In the genomic region with DNA sequence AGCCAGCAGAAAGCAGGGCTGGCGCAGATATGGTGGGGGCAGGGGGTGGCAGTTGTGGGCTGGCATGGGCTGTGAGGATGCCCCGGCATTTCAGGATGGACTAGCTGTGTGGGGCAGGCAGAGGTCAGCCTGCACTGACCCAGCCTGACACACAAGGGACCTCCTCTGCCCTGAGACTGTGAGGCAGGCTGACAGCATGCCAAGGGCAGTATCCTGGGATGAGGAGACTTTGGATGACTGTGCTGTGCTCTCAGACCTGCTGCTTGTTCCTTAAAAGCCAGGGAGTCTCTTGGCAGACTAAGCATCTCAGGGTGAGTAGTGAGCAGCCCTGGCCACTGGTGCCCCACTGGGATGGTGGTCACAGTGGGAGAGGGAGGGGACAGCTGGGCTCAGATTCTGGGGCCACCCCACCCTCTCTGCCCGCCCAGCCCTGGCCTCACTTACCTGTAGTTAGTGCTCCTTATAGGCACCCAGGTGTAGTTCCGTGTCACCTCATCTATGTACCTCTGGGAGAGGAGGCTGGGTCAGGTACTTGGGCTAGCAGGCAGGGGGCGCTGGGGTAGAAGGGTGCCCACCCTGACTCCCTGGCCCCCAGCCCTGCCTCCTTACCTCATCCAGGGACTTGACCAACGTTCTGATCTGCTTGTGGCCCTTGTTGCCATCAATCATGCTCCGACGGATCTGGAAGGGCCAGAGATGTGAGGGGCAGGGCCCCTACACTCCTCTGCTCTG, we compare ENCODE assay signal across 15 cellular contexts. TPM values are rescaled to one million over a fixed set of nuclear protein-coding genes. Genes with fewer than 3 reads are reported as not detected.
DNase-seq lines count a peak whose midpoint lies in the region; ATAC-seq, FAIRE-seq and TF ChIP-seq lines count a peak whose summit lies in the region.
"Had no signal": no experiment of that assay in that cellular context is flagged by ENCODE, and none has a peak within 500 bp of the region (broad histone marks: within the 10 kb centered on the region; RNA-seq: fewer than 3 reads in every experiment).

No MANE protein-coding gene starts in this region.

- H3K4me1 ChIP-seq in Karpas-422 (ENCODE audit: low read length) (no peaks in the 10 kb centered on the region), K562 (replicated peaks in 1 of 2; ENCODE audit: control insufficient read depth in 2 of 2, insufficient read depth in 2 of 2, low read length in 2 of 2) (peaks cover 12 to 39% of the 10 kb centered on the region in 2 experiments; a peak in 4 of 5 replicates), upper lobe of right lung (no peaks in the 10 kb centered on the region)
- H3K4me1 ChIP-seq: parathyroid adenoma, upper lobe of left lung had no signal

- TF ChIP-seq EP300 in K562 (IDR thresholded peaks at IDR 0.05; ENCODE audit: low read length): no peak

- no peak overlapping the region for H3K27ac Mint-ChIP-seq in activated naive CD8-positive, alpha-beta T cell treated with anti-CD3 and anti-CD28 coated beads, Interleukin-2, amount 10 ng/mL, durations not matched to agents 7 days and 5 days
- H3K27ac Mint-ChIP-seq in activated naive CD8-positive, alpha-beta T cell treated with anti-CD3 and anti-CD28 coated beads for 36 hours: no peak overlapping the region
- H3K27ac Mint-ChIP-seq: activated naive CD4-positive, alpha-beta T cell treated with anti-CD3 and anti-CD28 coated beads for 36 hours had no signal

- no peaks in the 10 kb centered on the region for H3K9me3 Mint-ChIP-seq in activated naive CD8-positive, alpha-beta T cell treated with anti-CD3 and anti-CD28 coated beads, Interleukin-2, amount 10 ng/mL, durations not matched to agents 7 days and 5 days
- H3K9me3 Mint-ChIP-seq in activated naive CD8-positive, alpha-beta T cell treated with anti-CD3 and anti-CD28 coated beads for 36 hours: no peaks in the 10 kb centered on the region
- H3K9me3 Mint-ChIP-seq: activated naive CD4-positive, alpha-beta T cell treated with anti-CD3 and anti-CD28 coated beads for 36 hours had no signal

- no TSS peak for BruUV-seq in K562 (replicated peaks; lab: Mats Ljungman, UMichigan)

- no peaks in the 10 kb centered on the region for H3K36me3 Mint-ChIP-seq in activated naive CD8-positive, alpha-beta T cell treated with anti-CD3 and anti-CD28 coated beads, Interleukin-2, amount 10 ng/mL, durations not matched to agents 7 days and 5 days
- H3K36me3 Mint-ChIP-seq in activated naive CD8-positive, alpha-beta T cell treated with anti-CD3 and anti-CD28 coated beads for 36 hours: no peaks in the 10 kb centered on the region

- DNase-seq in activated naive CD8-positive, alpha-beta T cell treated with anti-CD3 and anti-CD28 coated beads, Interleukin-2, amount 10 ng/mL, durations not matched to agents 7 days and 5 days: no peak
- DNase-seq in activated naive CD8-positive, alpha-beta T cell treated with anti-CD3 and anti-CD28 coated beads for 36 hours: no peak
- DNase-seq in Karpas-422 (peak; percentile 61), K562 (ENCODE audit: extremely low read depth in 1 of 4, low spot score in 3 of 4) (peak in 2 of 4 experiments; percentile 41), upper lobe of right lung (no peak), retina (no peak), HuH-7.5 (ENCODE audit: low spot score) (no peak)
- DNase-seq: activated naive CD4-positive, alpha-beta T cell treated with anti-CD3 and anti-CD28 coated beads for 36 hours; GDM1; MM.1S; NCI-H2227 treated with DMSO at 0.1 percent for 48 hours had no signal

- peaks cover 4% of the 10 kb centered on the region for H3K4me1 Mint-ChIP-seq in activated naive CD8-positive, alpha-beta T cell treated with anti-CD3 and anti-CD28 coated beads, Interleukin-2, amount 10 ng/mL, durations not matched to agents 7 days and 5 days
- peaks cover 7% of the 10 kb centered on the region for H3K4me1 Mint-ChIP-seq in activated naive CD8-positive, alpha-beta T cell treated with anti-CD3 and anti-CD28 coated beads for 36 hours

- no peak overlapping the region for H3K4me3 ChIP-seq in Karpas-422 (ENCODE audit: low read length)
- no peak overlapping the region for H3K4me3 ChIP-seq in K562
- H3K4me3 ChIP-seq in upper lobe of right lung: no peak overlapping the region
- H3K4me3 ChIP-seq: upper lobe of left lung had no signal

- intact Hi-C loops in K562 (cut with micrococcal nuclease): no loop called here
- intact Hi-C loops in upper lobe of right lung (cut with DNase I): no loop called here

- no peaks in the 10 kb centered on the region for H3K27me3 ChIP-seq in Karpas-422 (ENCODE audit: low read length)
- peaks cover 0 to 9% of the 10 kb centered on the region in 2 experiments; a peak in 1 of 5 replicates for H3K27me3 ChIP-seq in K562 (ENCODE audit: control insufficient read depth in 2 of 2, insufficient read depth in 2 of 2, low read length in 2 of 2)
- H3K27me3 ChIP-seq in upper lobe of right lung: no peaks in the 10 kb centered on the region
- H3K27me3 ChIP-seq: upper lobe of left lung had no signal

- ATAC-seq in activated naive CD8-positive, alpha-beta T cell treated with anti-CD3 and anti-CD28 coated beads, Interleukin-2, amount 10 ng/mL, durations not matched to agents 7 days and 5 days (ENCODE audit: low read depth): peak; percentile 26
- ATAC-seq in K562 (peak; percentile 52; the same call in 2 of the 3 replicates), upper lobe of right lung (peak; percentile 3), GM19035 (IDR thresholded peaks at IDR 0.05; ENCODE audit: unreplicated experiment) (no peak)
- ATAC-seq: esophagus mucosa had no signal

- H4K20me1 ChIP-seq in Karpas-422 (ENCODE audit: insufficient read depth, low read depth, low read length): no peaks in the 10 kb centered on the region
- no peaks in the 10 kb centered on the region for H4K20me1 ChIP-seq in K562 (replicated peaks; ENCODE audit: control insufficient read depth, insufficient read depth, low read length)

- no peaks in the 10 kb centered on the region for H3K9me2 ChIP-seq in Karpas-422 (replicated peaks; ENCODE audit: insufficient read depth, low read length)

- H3K27ac ChIP-seq in Karpas-422 (ENCODE audit: low read length) (no peak overlapping the region), K562 (ENCODE audit: extremely low read depth, low read depth, low read length) (no peak overlapping the region), upper lobe of right lung (no peak overlapping the region)
- H3K27ac ChIP-seq: parathyroid adenoma, upper lobe of left lung had no signal

- WGBS in K562 (ENCODE audit: insufficient coverage, low coverage, missing lambda C conversion rate): 9% methylated on average over 6 of the region's 8 CpGs

- FAIRE-seq in K562 (lab: Jason Lieb, UNC): no peak

- H3K9me3 ChIP-seq in Karpas-422 (ENCODE audit: low read length) (no peaks in the 10 kb centered on the region), K562 (replicated peaks; ENCODE audit: control insufficient read depth, insufficient read depth, low read depth, low read length) (no peaks in the 10 kb centered on the region), upper lobe of right lung (no peaks in the 10 kb centered on the region)
- H3K9me3 ChIP-seq: upper lobe of left lung had no signal

- peak in 2 of 3 experiments; percentile 20 to 22; a peak in 1 of 6 replicates for TF ChIP-seq CTCF in K562 (IDR thresholded peaks at IDR 0.05 in 2 of 3, conservative IDR thresholded peaks at IDR 0.05 in 1 of 3; ENCODE audit: insufficient read depth in 2 of 3, low read depth in 1 of 3, low read length in 3 of 3)
- no peak for TF ChIP-seq CTCF in upper lobe of right lung (IDR thresholded peaks at IDR 0.05)

- H3K4me2 ChIP-seq in Karpas-422 (ENCODE audit: low read depth, low read length, poor library complexity, severe bottlenecking): no peak overlapping the region
- H3K4me2 ChIP-seq in K562 (ENCODE audit: insufficient read depth, low read length): no peak overlapping the region

- TF ChIP-seq POLR2A in K562 (conservative IDR thresholded peaks at IDR 0.05): no peak

- no peak for TF ChIP-seq RAD21 in K562 (CRISPR knock-in tag; conservative IDR thresholded peaks at IDR 0.05 in 1 of 2, IDR thresholded peaks at IDR 0.05 in 1 of 2)

- no peaks in the 10 kb centered on the region for H3K79me2 ChIP-seq in Karpas-422 (ENCODE audit: low read length)
- H3K79me2 ChIP-seq in K562 (ENCODE audit: control insufficient read depth, insufficient read depth, low read length): no peaks in the 10 kb centered on the region
- H3K79me2 ChIP-seq: parathyroid adenoma had no signal

- no peak overlapping the region for H3K4me3 Mint-ChIP-seq in activated naive CD8-positive, alpha-beta T cell treated with anti-CD3 and anti-CD28 coated beads, Interleukin-2, amount 10 ng/mL, durations not matched to agents 7 days and 5 days
- no peak overlapping the region for H3K4me3 Mint-ChIP-seq in activated naive CD8-positive, alpha-beta T cell treated with anti-CD3 and anti-CD28 coated beads for 36 hours
- H3K4me3 Mint-ChIP-seq: activated naive CD4-positive, alpha-beta T cell treated with anti-CD3 and anti-CD28 coated beads for 36 hours had no signal

- H3K27me3 Mint-ChIP-seq in activated naive CD8-positive, alpha-beta T cell treated with anti-CD3 and anti-CD28 coated beads, Interleukin-2, amount 10 ng/mL, durations not matched to agents 7 days and 5 days: peaks cover 1% of the 10 kb centered on the region
- H3K27me3 Mint-ChIP-seq in activated naive CD8-positive, alpha-beta T cell treated with anti-CD3 and anti-CD28 coated beads for 36 hours: no peaks in the 10 kb centered on the region

- H3K9ac ChIP-seq in Karpas-422 (ENCODE audit: low read length) (no peak overlapping the region), K562 (ENCODE audit: insufficient read depth in 1 of 2, low read depth in 2 of 2, low read length in 2 of 2) (peak overlapping the region in 1 of 2 experiments; percentile 17; a peak in 2 of 4 replicates)
- H3K9ac ChIP-seq: parathyroid adenoma had no signal

- CTCF ChIA-PET in K562 (lab: Yijun Ruan, JAX; ENCODE audit: low intra/inter-chr PET ratio): interaction anchor here (1.9 kb wide), 1 partner anchor 13 kb away, joined by 4 read pairs; no protein-coding TSS in a partner anchor

- in situ Hi-C loops in K562 (cut with MboI): no loop called here

- POLR2A ChIA-PET in activated naive CD8-positive, alpha-beta T cell treated with anti-CD3 and anti-CD28 coated beads, Interleukin-2, amount 10 ng/mL, durations not matched to agents 7 days and 5 days (lab: Charles Lee): no interaction called here
- POLR2A ChIA-PET in K562 (lab: Yijun Ruan, JAX): interaction anchor here (0.6 kb wide), 1 partner anchor 214 kb away, joined by 3 read pairs; no protein-coding TSS in a partner anchor

- H2AFZ ChIP-seq in Karpas-422 (ENCODE audit: low read length) (no peak overlapping the region), K562 (ENCODE audit: low read depth, low read length) (no peak overlapping the region)
- H2AFZ ChIP-seq: parathyroid adenoma had no signal

- H3K36me3 ChIP-seq in Karpas-422 (ENCODE audit: insufficient read depth, low read length) (no peaks in the 10 kb centered on the region), K562 (ENCODE audit: control insufficient read depth, insufficient read depth, low read length) (no peaks in the 10 kb centered on the region), upper lobe of right lung (peaks cover 11% of the 10 kb centered on the region)

- H3K9me1 ChIP-seq in K562 (ENCODE audit: control insufficient read depth, insufficient read depth, low read length): no peaks in the 10 kb centered on the region

RNA-seq across cellular contexts. Expression of gene TMEM115, which starts 16.0 kb away (rescaled TPM):
- total RNA-seq in activated naive CD8-positive, alpha-beta T cell treated with anti-CD3 and anti-CD28 coated beads, Interleukin-2, amount 10 ng/mL, durations not matched to agents 7 days and 5 days: 10 to 100 TPM; 23.4 to 24.4 TPM
- total RNA-seq in activated naive CD8-positive, alpha-beta T cell treated with anti-CD3 and anti-CD28 coated beads for 36 hours: 10 to 100 TPM; 19.0 to 20.2 TPM
- total RNA-seq in Karpas-422 (2014; rRNA removed; shearing (Covaris generic); ENCODE audit: low replicate concordance): 13.8 and 25.8 TPM in 2 replicates
- 7.7 and 30.8 TPM in 2 replicates for total RNA-seq in K562 (2011; cell fraction: chromatin; rRNA removed; ENCODE audit: low replicate concordance)
- total RNA-seq in K562 (2011; cell fraction: nucleolus; rRNA removed): 50.7 and 57.4 TPM in 2 replicates
- 23.5 and 25.0 TPM in 2 replicates for total RNA-seq in K562 (2011; cell fraction: nucleoplasm; rRNA removed)
- total RNA-seq in K562 (2014; rRNA removed) (26.9 and 31.3 TPM in 2 replicates), K562 (2014; rRNA removed; fragmentation: Illumina TruSeq; extraction: Trizol) (4.0 and 5.9 TPM in 2 replicates), K562 (2015; rRNA removed; fragmentation: Illumina TruSeq; extraction: Trizol) (14.1 and 14.4 TPM in 2 replicates), K562 (2021) (22.5 and 24.8 TPM in 2 replicates), upper lobe of right lung (40.1 TPM)
- polyA plus RNA-seq in K562 (2011; rRNA removed) (8.3 and 13.0 TPM in 2 replicates), K562 (2014; fragmentation: Illumina TruSeq; extraction: Trizol) (16.3 and 16.5 TPM in 2 replicates), K562 (2014; fragmentation: Nextera tagmentation; extraction: Ambion mirVana) (1 to 10 TPM; 1.6 to 2.7 TPM), K562 (2014; rRNA removed) (17.1 and 17.3 TPM in 2 replicates)
- 15.9 and 36.8 TPM in 2 replicates for polyA plus RNA-seq in K562 (2011; cell fraction: cytosol; rRNA removed)
- polyA plus RNA-seq in K562 (2011; cell fraction: nucleus; rRNA removed): 16.0 and 23.4 TPM in 2 replicates
- polyA plus RNA-seq in K562 (2012): 14.7 and 19.4 TPM in 2 replicates
- 5.6 and 7.9 TPM in 2 replicates for polyA minus RNA-seq in K562 (2011; rRNA and poly(A)+ RNA removed)
- polyA minus RNA-seq in K562 (2011; cell fraction: cytosol; rRNA and poly(A)+ RNA removed): 11.5 and 13.2 TPM in 2 replicates
- 14.7 and 15.9 TPM in 2 replicates for polyA minus RNA-seq in K562 (2011; cell fraction: nucleus; rRNA and poly(A)+ RNA removed)

RNA-seq across cellular contexts. Expression of gene CYB561D2, which starts 24.7 kb away (rescaled TPM):
- total RNA-seq in activated naive CD8-positive, alpha-beta T cell treated with anti-CD3 and anti-CD28 coated beads, Interleukin-2, amount 10 ng/mL, durations not matched to agents 7 days and 5 days: 10 to 100 TPM; 35.0 to 38.9 TPM
- 10 to 100 TPM; 19.4 to 19.5 TPM for total RNA-seq in activated naive CD8-positive, alpha-beta T cell treated with anti-CD3 and anti-CD28 coated beads for 36 hours
- 32.5 and 35.0 TPM in 2 replicates for total RNA-seq in Karpas-422 (2014; rRNA removed; shearing (Covaris generic); ENCODE audit: low replicate concordance)
- total RNA-seq in K562 (2011; cell fraction: chromatin; rRNA removed; ENCODE audit: low replicate concordance): 5.4 and 28.5 TPM in 2 replicates
- 35.3 and 36.0 TPM in 2 replicates for total RNA-seq in K562 (2011; cell fraction: nucleolus; rRNA removed)
- 16.8 and 20.9 TPM in 2 replicates for total RNA-seq in K562 (2011; cell fraction: nucleoplasm; rRNA removed)
- total RNA-seq in K562 (2014; rRNA removed) (13.8 and 18.8 TPM in 2 replicates), K562 (2014; rRNA removed; fragmentation: Illumina TruSeq; extraction: Trizol) (5.1 and 8.9 TPM in 2 replicates), K562 (2015; rRNA removed; fragmentation: Illumina TruSeq; extraction: Trizol) (9.4 and 10.0 TPM in 2 replicates), K562 (2021) (13.6 and 15.1 TPM in 2 replicates), upper lobe of right lung (23.9 TPM)
- polyA plus RNA-seq in K562 (2011; rRNA removed) (12.3 and 15.3 TPM in 2 replicates), K562 (2014; fragmentation: Illumina TruSeq; extraction: Trizol) (6.4 and 10.0 TPM in 2 replicates), K562 (2014; fragmentation: Nextera tagmentation; extraction: Ambion mirVana) (1 to 10 TPM; 4.2 to 9.1 TPM), K562 (2014; rRNA removed) (13.6 and 16.6 TPM in 2 replicates)
- 21.5 and 40.7 TPM in 2 replicates for polyA plus RNA-seq in K562 (2011; cell fraction: cytosol; rRNA removed)
- 15.0 and 24.7 TPM in 2 replicates for polyA plus RNA-seq in K562 (2011; cell fraction: nucleus; rRNA removed)
- polyA plus RNA-seq in K562 (2012): 14.0 and 15.3 TPM in 2 replicates
- polyA minus RNA-seq in K562 (2011; rRNA and poly(A)+ RNA removed): 4.6 and 8.9 TPM in 2 replicates
- polyA minus RNA-seq in K562 (2011; cell fraction: cytosol; rRNA and poly(A)+ RNA removed): 6.6 and 8.0 TPM in 2 replicates
- polyA minus RNA-seq in K562 (2011; cell fraction: nucleus; rRNA and poly(A)+ RNA removed): 7.5 and 8.1 TPM in 2 replicates

RNA-seq across cellular contexts. Expression of gene NPRL2, which starts 24.8 kb away (rescaled TPM):
- 10 to 100 TPM; 55.8 to 58.2 TPM for total RNA-seq in activated naive CD8-positive, alpha-beta T cell treated with anti-CD3 and anti-CD28 coated beads, Interleukin-2, amount 10 ng/mL, durations not matched to agents 7 days and 5 days
- total RNA-seq in activated naive CD8-positive, alpha-beta T cell treated with anti-CD3 and anti-CD28 coated beads for 36 hours: 10 to 100 TPM; 41.1 to 43.8 TPM
- 51.2 and 71.1 TPM in 2 replicates for total RNA-seq in Karpas-422 (2014; rRNA removed; shearing (Covaris generic); ENCODE audit: low replicate concordance)
- 31.9 and 82.5 TPM in 2 replicates for total RNA-seq in K562 (2011; cell fraction: chromatin; rRNA removed; ENCODE audit: low replicate concordance)
- 54.7 and 55.0 TPM in 2 replicates for total RNA-seq in K562 (2011; cell fraction: nucleolus; rRNA removed)
- total RNA-seq in K562 (2011; cell fraction: nucleoplasm; rRNA removed): 34.4 and 38.9 TPM in 2 replicates
- total RNA-seq in K562 (2014; rRNA removed) (23.1 and 35.9 TPM in 2 replicates), K562 (2014; rRNA removed; fragmentation: Illumina TruSeq; extraction: Trizol) (14.9 and 17.4 TPM in 2 replicates), K562 (2015; rRNA removed; fragmentation: Illumina TruSeq; extraction: Trizol) (18.1 and 23.1 TPM in 2 replicates), K562 (2021) (17.6 and 25.4 TPM in 2 replicates), upper lobe of right lung (21.6 TPM)
- polyA plus RNA-seq in K562 (2011; rRNA removed) (40.4 and 47.7 TPM in 2 replicates), K562 (2014; fragmentation: Illumina TruSeq; extraction: Trizol) (23.2 and 24.4 TPM in 2 replicates), K562 (2014; fragmentation: Nextera tagmentation; extraction: Ambion mirVana) (10 to 100 TPM; 27.5 to 40.4 TPM), K562 (2014; rRNA removed) (26.0 and 33.8 TPM in 2 replicates)
- polyA plus RNA-seq in K562 (2011; cell fraction: cytosol; rRNA removed): 43.2 and 60.1 TPM in 2 replicates
- polyA plus RNA-seq in K562 (2011; cell fraction: nucleus; rRNA removed): 134 and 144 TPM in 2 replicates
- 21.5 and 25.0 TPM in 2 replicates for polyA plus RNA-seq in K562 (2012)
- 26.6 and 39.0 TPM in 2 replicates for polyA minus RNA-seq in K562 (2011; rRNA and poly(A)+ RNA removed)
- 14.7 and 14.8 TPM in 2 replicates for polyA minus RNA-seq in K562 (2011; cell fraction: cytosol; rRNA and poly(A)+ RNA removed)
- polyA minus RNA-seq in K562 (2011; cell fraction: nucleus; rRNA and poly(A)+ RNA removed): 22.8 and 39.8 TPM in 2 replicates

RNA-seq across cellular contexts. Expression of gene ZMYND10, which starts 29.8 kb away (rescaled TPM):
- 1 to 10 TPM; 2.2 to 2.7 TPM for total RNA-seq in activated naive CD8-positive, alpha-beta T cell treated with anti-CD3 and anti-CD28 coated beads, Interleukin-2, amount 10 ng/mL, durations not matched to agents 7 days and 5 days
- total RNA-seq in activated naive CD8-positive, alpha-beta T cell treated with anti-CD3 and anti-CD28 coated beads for 36 hours: under 1 TPM; 0.39 to 0.74 TPM
- 1.3 and 1.4 TPM in 2 replicates for total RNA-seq in Karpas-422 (2014; rRNA removed; shearing (Covaris generic); ENCODE audit: low replicate concordance)
- 4.5 and 12.0 TPM in 2 replicates for total RNA-seq in K562 (2011; cell fraction: chromatin; rRNA removed; ENCODE audit: low replicate concordance)
- total RNA-seq in K562 (2011; cell fraction: nucleolus; rRNA removed): 9.2 and 9.7 TPM in 2 replicates
- 4.2 and 5.0 TPM in 2 replicates for total RNA-seq in K562 (2011; cell fraction: nucleoplasm; rRNA removed)
- total RNA-seq in K562 (2014; rRNA removed) (2.7 and 2.8 TPM in 2 replicates), K562 (2014; rRNA removed; fragmentation: Illumina TruSeq; extraction: Trizol) (0.35 and 0.51 TPM in 2 replicates), K562 (2015; rRNA removed; fragmentation: Illumina TruSeq; extraction: Trizol) (0.36 and 0.60 TPM in 2 replicates), K562 (2021) (1.1 and 1.3 TPM in 2 replicates), upper lobe of right lung (2.8 TPM)
- polyA plus RNA-seq in K562 (2011; rRNA removed) (0.93 and 2.8 TPM in 2 replicates), K562 (2014; fragmentation: Illumina TruSeq; extraction: Trizol) (0.46 and 0.70 TPM in 2 replicates), K562 (2014; fragmentation: Nextera tagmentation; extraction: Ambion mirVana) (under 1 TPM; 0.20 to 0.29 TPM), K562 (2014; rRNA removed) (0.88 TPM in 2 replicates)
- 1.1 and 1.7 TPM in 2 replicates for polyA plus RNA-seq in K562 (2011; cell fraction: cytosol; rRNA removed)
- 9.1 and 11.3 TPM in 2 replicates for polyA plus RNA-seq in K562 (2011; cell fraction: nucleus; rRNA removed)
- polyA plus RNA-seq in K562 (2012): 0.99 and 1.8 TPM in 2 replicates
- polyA minus RNA-seq in K562 (2011; rRNA and poly(A)+ RNA removed): 0.30 and 0.35 TPM in 2 replicates
- polyA minus RNA-seq in K562 (2011; cell fraction: cytosol; rRNA and poly(A)+ RNA removed): not detected in 2 replicates
- 1.5 and 3.0 TPM in 2 replicates for polyA minus RNA-seq in K562 (2011; cell fraction: nucleus; rRNA and poly(A)+ RNA removed)

RNA-seq across cellular contexts. Expression of gene RASSF1, which starts 34.7 kb away (rescaled TPM):
- total RNA-seq in activated naive CD8-positive, alpha-beta T cell treated with anti-CD3 and anti-CD28 coated beads, Interleukin-2, amount 10 ng/mL, durations not matched to agents 7 days and 5 days: 100 to 1,000 TPM; 183 to 188 TPM
- total RNA-seq in activated naive CD8-positive, alpha-beta T cell treated with anti-CD3 and anti-CD28 coated beads for 36 hours: 10 to 100 TPM; 51.7 to 53.7 TPM
- 33.3 and 69.4 TPM in 2 replicates for total RNA-seq in Karpas-422 (2014; rRNA removed; shearing (Covaris generic); ENCODE audit: low replicate concordance)
- 39.9 and 84.0 TPM in 2 replicates for total RNA-seq in K562 (2011; cell fraction: chromatin; rRNA removed; ENCODE audit: low replicate concordance)
- total RNA-seq in K562 (2011; cell fraction: nucleolus; rRNA removed): 79.0 and 79.5 TPM in 2 replicates
- total RNA-seq in K562 (2011; cell fraction: nucleoplasm; rRNA removed): 56.5 and 60.1 TPM in 2 replicates
- total RNA-seq in K562 (2014; rRNA removed) (38.6 and 51.1 TPM in 2 replicates), K562 (2014; rRNA removed; fragmentation: Illumina TruSeq; extraction: Trizol) (14.5 and 15.3 TPM in 2 replicates), K562 (2015; rRNA removed; fragmentation: Illumina TruSeq; extraction: Trizol) (22.1 and 24.6 TPM in 2 replicates), K562 (2021) (32.5 and 32.9 TPM in 2 replicates), upper lobe of right lung (39.1 TPM)
- polyA plus RNA-seq in K562 (2011; rRNA removed) (57.1 and 75.8 TPM in 2 replicates), K562 (2014; fragmentation: Illumina TruSeq; extraction: Trizol) (22.8 and 27.7 TPM in 2 replicates), K562 (2014; fragmentation: Nextera tagmentation; extraction: Ambion mirVana) (1 to 10 TPM; 3.6 to 7.0 TPM), K562 (2014; rRNA removed) (50.8 and 56.8 TPM in 2 replicates)
- 67.7 and 69.8 TPM in 2 replicates for polyA plus RNA-seq in K562 (2011; cell fraction: cytosol; rRNA removed)
- polyA plus RNA-seq in K562 (2011; cell fraction: nucleus; rRNA removed): 96.6 and 97.5 TPM in 2 replicates
- 31.0 and 45.4 TPM in 2 replicates for polyA plus RNA-seq in K562 (2012)
- polyA minus RNA-seq in K562 (2011; rRNA and poly(A)+ RNA removed): 15.3 and 20.9 TPM in 2 replicates
- polyA minus RNA-seq in K562 (2011; cell fraction: cytosol; rRNA and poly(A)+ RNA removed): 18.1 and 21.2 TPM in 2 replicates
- polyA minus RNA-seq in K562 (2011; cell fraction: nucleus; rRNA and poly(A)+ RNA removed): 22.6 and 30.2 TPM in 2 replicates
